ENCODE assay signal across 8 cellular contexts in genomic region chr22:35539910-35540599, GRCh38. TPM values are rescaled to one million over a fixed set of nuclear protein-coding genes. Genes with fewer than 3 reads are reported as not detected.
DNase-seq lines count a peak whose midpoint lies in the region; ATAC-seq and TF ChIP-seq lines count a peak whose summit lies in the region.

No MANE protein-coding gene starts in this region.

- H3K27ac Mint-ChIP-seq in activated T-helper 1 cell treated with anti-CD3 and anti-CD28 coated beads, Interleukin-12 subunit alpha, Interleukin-12 subunit beta, Interleukin-2, Interleukin-4 antibody, amounts not matched to agents 30 ng/mL and 10 ng/mL and 1 ng/mL, durations not matched to agents 14 hours and 24 hours and 36 hours, result no peak overlapping the region
- H3K27ac Mint-ChIP-seq in natural killer cell treated with Interleukin-12 subunit alpha and Interleukin-12 subunit beta and Interleukin-15 and Interleukin-18, amount 100 ng/mL, for 72 hours, result no peak overlapping the region

- H3K27me3 Mint-ChIP-seq in activated T-helper 1 cell treated with anti-CD3 and anti-CD28 coated beads, Interleukin-12 subunit alpha, Interleukin-12 subunit beta, Interleukin-2, Interleukin-4 antibody, amounts not matched to agents 30 ng/mL and 10 ng/mL and 1 ng/mL, durations not matched to agents 14 hours and 24 hours and 36 hours (ENCODE audit: insufficient read depth), result peaks cover 41% of the 10 kb centered on the region
- H3K27me3 Mint-ChIP-seq in natural killer cell treated with Interleukin-12 subunit alpha and Interleukin-12 subunit beta and Interleukin-15 and Interleukin-18, amount 100 ng/mL, for 72 hours, result peaks cover 22 to 23% of the 10 kb centered on the region in 2 donors

- peak overlapping the region; percentile 66 for H3K4me3 Mint-ChIP-seq in activated T-helper 1 cell treated with anti-CD3 and anti-CD28 coated beads, Interleukin-12 subunit alpha, Interleukin-12 subunit beta, Interleukin-2, Interleukin-4 antibody, amounts not matched to agents 30 ng/mL and 10 ng/mL and 1 ng/mL, durations not matched to agents 14 hours and 24 hours and 36 hours
- H3K4me3 Mint-ChIP-seq in natural killer cell treated with Interleukin-12 subunit alpha and Interleukin-12 subunit beta and Interleukin-15 and Interleukin-18, amount 100 ng/mL, for 72 hours, result peak overlapping the region; percentile 49

- no peak for TF ChIP-seq CTCF in fibroblast of the aortic adventitia (IDR thresholded peaks at IDR 0.05; ENCODE audit: insufficient read depth, low read length)

- peak; percentile 93 to 97 for ATAC-seq in natural killer cell treated with Interleukin-12 subunit alpha and Interleukin-12 subunit beta and Interleukin-15 and Interleukin-18, amount 100 ng/mL, for 72 hours

- DNase-seq in SKM-1 (lab: John Stamatoyannopoulos, UW; ENCODE audit: unreplicated experiment) (peak; percentile 23), SKM-1 treated with dmso at 0.1 percent for 144 hours (lab: John Stamatoyannopoulos, UW; ENCODE audit: unreplicated experiment) (no peak), NOMO-1 treated with DMSO at 0.1 percent for 48 hours (lab: John Stamatoyannopoulos, UW; ENCODE audit: unreplicated experiment) (peak; percentile 52), fibroblast of the aortic adventitia (ENCODE audit: low read depth) (no peak), GF-D8 (lab: John Stamatoyannopoulos, UW) (no peak)
- peak; percentile 56 for DNase-seq in activated T-helper 1 cell treated with anti-CD3 and anti-CD28 coated beads, Interleukin-12 subunit alpha, Interleukin-12 subunit beta, Interleukin-2, Interleukin-4 antibody, amounts not matched to agents 30 ng/mL and 10 ng/mL and 1 ng/mL, durations not matched to agents 14 hours and 24 hours and 36 hours (ENCODE audit: low spot score)
- peak; percentile 83 for DNase-seq in natural killer cell treated with Interleukin-12 subunit alpha and Interleukin-12 subunit beta and Interleukin-15 and Interleukin-18, amount 100 ng/mL, for 72 hours (ENCODE audit: low spot score)
- DNase-seq in stimulated activated naive CD4-positive, alpha-beta T cell treated with Interleukin-2 at 50 U/mL for 16 hours (lab: John Stamatoyannopoulos, UW), result peak; percentile 43

- no peaks in the 10 kb centered on the region for H3K36me3 Mint-ChIP-seq in activated T-helper 1 cell treated with anti-CD3 and anti-CD28 coated beads, Interleukin-12 subunit alpha, Interleukin-12 subunit beta, Interleukin-2, Interleukin-4 antibody, amounts not matched to agents 30 ng/mL and 10 ng/mL and 1 ng/mL, durations not matched to agents 14 hours and 24 hours and 36 hours (ENCODE audit: low read depth)
- H3K36me3 Mint-ChIP-seq in natural killer cell treated with Interleukin-12 subunit alpha and Interleukin-12 subunit beta and Interleukin-15 and Interleukin-18, amount 100 ng/mL, for 72 hours, result peaks cover 5% of the 10 kb centered on the region

- intact Hi-C loops in activated T-helper 1 cell treated with anti-CD3 and anti-CD28 coated beads, Interleukin-12 subunit alpha, Interleukin-12 subunit beta, Interleukin-2, Interleukin-4 antibody, amounts not matched to agents 30 ng/mL and 10 ng/mL and 1 ng/mL, durations not matched to agents 14 hours and 24 hours and 36 hours (cut with micrococcal nuclease), result loop anchor here (1.0 kb wide), 1 partner anchor 12 kb away; no protein-coding TSS in a partner anchor

- no peaks in the 10 kb centered on the region for H3K9me3 Mint-ChIP-seq in activated T-helper 1 cell treated with anti-CD3 and anti-CD28 coated beads, Interleukin-12 subunit alpha, Interleukin-12 subunit beta, Interleukin-2, Interleukin-4 antibody, amounts not matched to agents 30 ng/mL and 10 ng/mL and 1 ng/mL, durations not matched to agents 14 hours and 24 hours and 36 hours
- no peaks in the 10 kb centered on the region for H3K9me3 Mint-ChIP-seq in natural killer cell treated with Interleukin-12 subunit alpha and Interleukin-12 subunit beta and Interleukin-15 and Interleukin-18, amount 100 ng/mL, for 72 hours

- peak overlapping the region; percentile 58 for H3K4me3 ChIP-seq in fibroblast of the aortic adventitia (ENCODE audit: low read depth, low read length)

- H3K4me1 Mint-ChIP-seq in activated T-helper 1 cell treated with anti-CD3 and anti-CD28 coated beads, Interleukin-12 subunit alpha, Interleukin-12 subunit beta, Interleukin-2, Interleukin-4 antibody, amounts not matched to agents 30 ng/mL and 10 ng/mL and 1 ng/mL, durations not matched to agents 14 hours and 24 hours and 36 hours (ENCODE audit: low read depth), result no peaks in the 10 kb centered on the region
- peaks cover 13 to 15% of the 10 kb centered on the region in 2 donors for H3K4me1 Mint-ChIP-seq in natural killer cell treated with Interleukin-12 subunit alpha and Interleukin-12 subunit beta and Interleukin-15 and Interleukin-18, amount 100 ng/mL, for 72 hours (ENCODE audit: low read depth in 2 of 2)

RNA-seq across cellular contexts. Expression of gene RASD2, which starts 0.6 kb away (rescaled TPM):
- not detected in 2 replicates for total RNA-seq in activated T-helper 1 cell treated with anti-CD3 and anti-CD28 coated beads, Interleukin-12 subunit alpha, Interleukin-12 subunit beta, Interleukin-2, Interleukin-4 antibody, amounts not matched to agents 30 ng/mL and 10 ng/mL and 1 ng/mL, durations not matched to agents 14 hours and 24 hours and 36 hours
- 0.09 TPM in 1 of 2 replicates, not detected in the other for total RNA-seq in fibroblast of the aortic adventitia (ENCODE audit: low replicate concordance)
- total RNA-seq in natural killer cell treated with Interleukin-12 subunit alpha and Interleukin-12 subunit beta and Interleukin-15 and Interleukin-18, amount 100 ng/mL, for 72 hours, result under 1 TPM in 1 of 2 donors, not detected in 1; 0.07 TPM

Comparison
In these comparisons a context has a peak if more than half of its experiments do, and no peak if none do; other contexts are left out.
1. DNase-seq: peak in SKM-1 (single experiment), NOMO-1 treated with DMSO at 0.1 percent for 48 hours (single experiment), activated T-helper 1 cell treated with anti-CD3 and anti-CD28 coated beads, Interleukin-12 subunit alpha, Interleukin-12 subunit beta, Interleukin-2, Interleukin-4 antibody, amounts not matched to agents 30 ng/mL and 10 ng/mL and 1 ng/mL, durations not matched to agents 14 hours and 24 hours and 36 hours (single experiment), natural killer cell treated with Interleukin-12 subunit alpha and Interleukin-12 subunit beta and Interleukin-15 and Interleukin-18, amount 100 ng/mL, for 72 hours (single experiment) and stimulated activated naive CD4-positive, alpha-beta T cell treated with Interleukin-2 at 50 U/mL for 16 hours (single experiment); none in SKM-1 treated with dmso at 0.1 percent for 144 hours (single experiment), fibroblast of the aortic adventitia (single experiment) and GF-D8 (single experiment).